8 cellular contexts compared by ENCODE assay signal in the genomic region with DNA sequence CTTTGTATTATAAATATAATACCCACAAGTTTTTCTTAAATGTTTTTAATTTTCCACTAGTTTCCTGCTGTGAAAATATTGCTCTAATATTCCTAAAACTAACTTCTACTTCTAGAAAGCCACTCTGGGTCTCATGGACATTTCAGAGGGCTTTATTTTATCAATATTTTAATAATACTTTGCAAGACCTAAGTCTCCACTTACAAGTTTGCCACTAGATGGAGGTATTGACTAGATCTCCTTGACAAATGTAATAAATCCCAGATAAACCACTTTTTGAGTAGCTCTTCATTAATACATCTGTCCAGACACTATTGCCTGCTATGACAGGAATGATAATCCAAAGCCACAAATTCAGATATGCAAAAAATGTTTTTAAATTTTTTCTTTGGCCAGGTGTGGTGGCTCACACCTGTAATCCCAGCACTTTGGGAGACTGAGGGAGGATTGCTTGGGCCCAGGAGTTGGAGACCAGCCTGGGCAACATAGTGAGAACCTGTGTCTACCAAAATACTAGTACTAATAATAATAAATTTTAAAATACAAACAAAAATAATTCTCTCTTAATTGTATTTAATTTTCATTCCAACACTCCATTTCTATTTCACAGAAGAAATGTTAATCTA. TPM values are rescaled to one million over a fixed set of nuclear protein-coding genes. Genes with fewer than 3 reads are reported as not detected.
DNase-seq lines count a peak whose midpoint lies in the region; ATAC-seq and TF ChIP-seq lines count a peak whose summit lies in the region.

No MANE protein-coding gene starts in this region.

- H3K27me3 ChIP-seq in Peyer's patch (no peaks in the 10 kb centered on the region), fibroblast of lung (ENCODE audit: control insufficient read depth, insufficient read depth, low read length) (no peaks in the 10 kb centered on the region), tibial artery (no peaks in the 10 kb centered on the region)

- H3K36me3 ChIP-seq in Peyer's patch (no peaks in the 10 kb centered on the region), fibroblast of lung (ENCODE audit: control insufficient read depth, insufficient read depth, low read length) (no peaks in the 10 kb centered on the region), tibial artery (no peaks in the 10 kb centered on the region)

- TF ChIP-seq POLR2A in Peyer's patch (IDR thresholded peaks at IDR 0.05) = no peak

- H3K27ac ChIP-seq in Peyer's patch (no peak overlapping the region), fibroblast of lung (ENCODE audit: insufficient read depth, low read length) (no peak overlapping the region), tibial artery (no peak overlapping the region)

- intact Hi-C loops in tibial artery (cut with DNase I; ENCODE audit: low total_unique reads) = no loop called here

- H3K9ac ChIP-seq in fibroblast of lung (ENCODE audit: insufficient read depth, low read length) = no peak overlapping the region

- H2AFZ ChIP-seq in fibroblast of lung (ENCODE audit: low read length) = no peak overlapping the region

- peaks cover 8% of the 10 kb centered on the region for H3K79me2 ChIP-seq in fibroblast of lung (ENCODE audit: control insufficient read depth, insufficient read depth, low read length)

- TF ChIP-seq CTCF in Peyer's patch (IDR thresholded peaks at IDR 0.05) (peak in 5 of 6 experiments; percentile 15 to 62 (median 61)), fibroblast of lung (conservative IDR thresholded peaks at IDR 0.05 in 1 of 2, IDR thresholded peaks at IDR 0.05 in 1 of 2; ENCODE audit: low read depth in 1 of 2, low read length in 2 of 2) (peak; percentile 37 to 60), tibial artery (IDR thresholded peaks at IDR 0.05) (peak in 1 of 2 experiments; percentile 22)

- DNase-seq in CMK (ENCODE audit: low read depth) (peak; percentile 29), HT1080 (ENCODE audit: low read depth) (peak; percentile 11), Peyer's patch (no peak), fibroblast of lung (ENCODE audit: low read depth in 2 of 2) (peak; percentile 60 to 82), superior temporal gyrus (ENCODE audit: extremely low spot score) (peak; percentile 71), left lobe of liver (ENCODE audit: low spot score) (no peak), tibial artery (no peak)

- H3K9me3 ChIP-seq in Peyer's patch = no peaks in the 10 kb centered on the region
- no peaks in the 10 kb centered on the region for H3K9me3 ChIP-seq in fibroblast of lung (ENCODE audit: control insufficient read depth, insufficient read depth, low read depth, low read length)
- no peaks in the 10 kb centered on the region for H3K9me3 ChIP-seq in tibial artery

- H3K4me3 ChIP-seq in Peyer's patch = no peak overlapping the region
- H3K4me3 ChIP-seq in fibroblast of lung (replicated peaks in 1 of 4; ENCODE audit: control extremely low read depth in 1 of 4, insufficient read depth in 1 of 4, low read depth in 3 of 4, low read length in 4 of 4) = no peak overlapping the region
- no peak overlapping the region for H3K4me3 ChIP-seq in tibial artery

- H4K20me1 ChIP-seq in fibroblast of lung (ENCODE audit: control insufficient read depth, extremely low read depth, insufficient read depth, low read length) = no peaks in the 10 kb centered on the region

- ATAC-seq in left lobe of liver (no peak), GM19035 (IDR thresholded peaks at IDR 0.05; ENCODE audit: unreplicated experiment) (no peak)

- H3K4me1 ChIP-seq in Peyer's patch = peaks cover 0 to 9% (median 2%) of the 10 kb centered on the region in 4 donors
- H3K4me1 ChIP-seq in fibroblast of lung (ENCODE audit: control insufficient read depth, extremely low read depth, insufficient read depth, low read length) = peaks cover 4% of the 10 kb centered on the region
- H3K4me1 ChIP-seq in tibial artery = peaks cover 0 to 28% (median 19%) of the 10 kb centered on the region in 4 donors

- no peak overlapping the region for H3K4me2 ChIP-seq in fibroblast of lung (ENCODE audit: extremely low read depth, insufficient read depth, low read length)

RNA-seq across cellular contexts. Expression of a gene that starts 3.5 kb away (rescaled TPM):
- 173 and 195 TPM in 2 replicates for total RNA-seq in HT1080 (2014; rRNA removed; shearing (Covaris generic))
- 123 and 191 TPM in 2 replicates for polyA plus RNA-seq in HT1080 (2015; cell fraction: cytosol; rRNA removed)
- 122 and 148 TPM in 2 replicates for polyA plus RNA-seq in HT1080 (2015; cell fraction: nucleus; rRNA removed)
- total RNA-seq in Peyer's patch (10 to 100 TPM; 30.3 to 50.6 (median 46.7) TPM), fibroblast of lung (91.4 and 138 TPM in 2 replicates), left lobe of liver (373 TPM)
- polyA plus RNA-seq in fibroblast of lung = 128 and 138 TPM in 2 replicates
- polyA plus RNA-seq in fibroblast of lung (2012) = 86.7 and 88.3 TPM in 2 replicates
- 5.8 and 27.5 TPM in 2 replicates for polyA minus RNA-seq in fibroblast of lung (ENCODE audit: low replicate concordance)

Comparison
In these comparisons a context has a peak if more than half of its experiments do, and no peak if none do; other contexts are left out.
1. DNase-seq: peak in CMK (single experiment), HT1080 (single experiment), fibroblast of lung (2 of 2) and superior temporal gyrus (single experiment); none in Peyer's patch (0 of 3), left lobe of liver (single experiment) and tibial artery (0 of 2).